In the genomic region with DNA sequence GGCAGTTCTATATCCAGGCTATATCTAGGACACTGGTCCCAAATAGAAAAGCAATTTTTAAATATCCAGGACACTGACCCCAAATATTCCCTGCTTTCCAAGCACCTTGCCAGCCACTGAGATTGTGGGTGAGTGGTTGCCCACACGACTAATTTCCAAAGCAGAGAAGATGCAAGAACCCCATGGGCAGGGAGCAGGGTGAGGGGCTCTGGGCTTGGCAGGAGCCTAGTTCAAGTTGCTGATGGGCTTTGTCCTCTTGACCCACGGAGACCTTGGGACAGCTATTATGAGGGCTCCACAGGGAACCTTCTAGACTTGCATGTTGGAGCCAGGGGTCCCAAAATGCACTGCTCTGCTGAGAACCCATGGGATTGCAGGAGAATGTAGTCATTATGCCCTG, we compare ENCODE assay signal across 18 cellular contexts.
DNase-seq lines count a peak whose midpoint lies in the region; ATAC-seq and TF ChIP-seq lines count a peak whose summit lies in the region.
"Had no signal": no experiment of that assay in that cellular context is flagged by ENCODE, and none has a peak within 500 bp of the region (broad histone marks: within the 10 kb centered on the region; RNA-seq: fewer than 3 reads in every experiment).

No MANE protein-coding gene starts in this region.

- H3K27ac ChIP-seq in esophagus (ENCODE audit: low read depth in 2 of 2, low read length in 1 of 2) (peak overlapping the region; percentile 97 to 98), esophagus squamous epithelium (peak overlapping the region; percentile 81 to 90 (median 90)), upper lobe of right lung (no peak overlapping the region), esophagus muscularis mucosa (replicated peaks in 1 of 4) (no peak overlapping the region)
- H3K27ac ChIP-seq: BLaER1, C4-2B, GM23248 had no signal

- no peak for ATAC-seq in upper lobe of right lung
- ATAC-seq in sciatic nerve, result no peak
- ATAC-seq: CD8-positive, alpha-beta T cell had no signal

- H3K4me3 ChIP-seq in esophagus (ENCODE audit: low read depth in 1 of 2, low read length in 2 of 2) (no peak overlapping the region), esophagus squamous epithelium (no peak overlapping the region), upper lobe of right lung (no peak overlapping the region), esophagus muscularis mucosa (no peak overlapping the region)
- H3K4me3 ChIP-seq: BLaER1, GM23248 had no signal

- H3K9me3 ChIP-seq in esophagus (ENCODE audit: control insufficient read depth in 2 of 2, insufficient read depth in 1 of 2, low read depth in 1 of 2, low read length in 1 of 2), result no peaks in the 10 kb centered on the region
- H3K9me3 ChIP-seq in esophagus squamous epithelium, result no peaks in the 10 kb centered on the region
- no peaks in the 10 kb centered on the region for H3K9me3 ChIP-seq in upper lobe of right lung
- no peaks in the 10 kb centered on the region for H3K9me3 ChIP-seq in esophagus muscularis mucosa
- H3K9me3 ChIP-seq: BLaER1, Caco-2 had no signal

- no peak for TF ChIP-seq EP300 in esophagus muscularis mucosa (IDR thresholded peaks at IDR 0.05)

- no peak for DNase-seq in esophagus squamous epithelium (lab: John Stamatoyannopoulos, UW)
- DNase-seq in posterior vena cava (ENCODE audit: low spot score), result peak; percentile 12
- peak; percentile 31 for DNase-seq in upper lobe of right lung
- no peak for DNase-seq in sciatic nerve (ENCODE audit: low spot score)
- no peak for DNase-seq in central memory CD4-positive, alpha-beta T cell
- DNase-seq in esophagus muscularis mucosa (ENCODE audit: extremely low spot score), result no peak
- DNase-seq in NCI-H1417 (lab: John Stamatoyannopoulos, UW), result no peak
- DNase-seq: Caco-2; CD4-positive, CD25-positive, alpha-beta regulatory T cell; CD8-positive, alpha-beta T cell; DMS153; DND-41; GM23248; H7; HCEC 1CT had no signal

- intact Hi-C loops in esophagus squamous epithelium (cut with DNase I), result no loop called here
- intact Hi-C loops in posterior vena cava (cut with DNase I), result no loop called here
- intact Hi-C loops in upper lobe of right lung (cut with DNase I), result no loop called here
- intact Hi-C loops in sciatic nerve (cut with DNase I), result no loop called here
- intact Hi-C loops in esophagus muscularis mucosa (cut with DNase I), result no loop called here

- peaks cover 0 to 15% of the 10 kb centered on the region in 2 donors for H3K36me3 ChIP-seq in esophagus (ENCODE audit: control insufficient read depth in 2 of 2, insufficient read depth in 2 of 2, low read length in 1 of 2)
- H3K36me3 ChIP-seq in esophagus squamous epithelium, result peaks cover 0 to 32% (median 0%) of the 10 kb centered on the region in 3 donors
- no peaks in the 10 kb centered on the region for H3K36me3 ChIP-seq in upper lobe of right lung
- no peaks in the 10 kb centered on the region for H3K36me3 ChIP-seq in esophagus muscularis mucosa
- H3K36me3 ChIP-seq: BLaER1 had no signal

- WGBS in esophagus, 2 donors, result 65 to 74% methylated on average over 2 of the region's 2 CpGs
- whole genome bisulfite sequencing in esophagus squamous epithelium, 2 donors, result 61 to 78% methylated on average over 1 to 2 of the region's 2 CpGs
- 83% methylated on average over 1 of the region's 2 CpGs for WGBS in esophagus muscularis mucosa

- TF ChIP-seq CTCF in esophagus squamous epithelium (IDR thresholded peaks at IDR 0.05) (no peak), upper lobe of right lung (IDR thresholded peaks at IDR 0.05) (no peak), esophagus muscularis mucosa (IDR thresholded peaks at IDR 0.05) (no peak)

- TF ChIP-seq POLR2A in esophagus squamous epithelium (IDR thresholded peaks at IDR 0.05) (no peak), esophagus muscularis mucosa (IDR thresholded peaks at IDR 0.05; ENCODE audit: low read depth) (no peak)

- H3K4me1 ChIP-seq in esophagus (ENCODE audit: control insufficient read depth in 2 of 2, insufficient read depth in 2 of 2, low read length in 1 of 2) (peaks cover 5 to 34% of the 10 kb centered on the region in 2 donors), esophagus squamous epithelium (peaks cover 41 to 81% (median 58%) of the 10 kb centered on the region in 3 donors), upper lobe of right lung (no peaks in the 10 kb centered on the region), esophagus muscularis mucosa (peaks cover 7 to 23% (median 9%) of the 10 kb centered on the region in 4 donors)
- H3K4me1 ChIP-seq: Caco-2 had no signal

- H3K27me3 ChIP-seq in esophagus (ENCODE audit: control insufficient read depth in 1 of 2, insufficient read depth in 2 of 2, low read length in 2 of 2) (no peaks in the 10 kb centered on the region), esophagus squamous epithelium (no peaks in the 10 kb centered on the region), upper lobe of right lung (no peaks in the 10 kb centered on the region), esophagus muscularis mucosa (no peaks in the 10 kb centered on the region)
- H3K27me3 ChIP-seq: BLaER1 had no signal

Comparison
In these comparisons a context has a peak if more than half of its experiments do, and no peak if none do; other contexts are left out.
1. H3K27ac ChIP-seq: peak in esophagus (2 of 2) and esophagus squamous epithelium (4 of 4); none in upper lobe of right lung (single experiment) and esophagus muscularis mucosa (0 of 4).
2. DNase-seq: peak in posterior vena cava (single experiment) and upper lobe of right lung (single experiment); none in esophagus squamous epithelium (single experiment), sciatic nerve (single experiment), central memory CD4-positive, alpha-beta T cell (single experiment), esophagus muscularis mucosa (single experiment) and NCI-H1417 (0 of 3).